In genomic region chr10:124677871-124678565, GRCh38 we compare ENCODE assay signal across 11 cellular contexts.
DNase-seq lines count a peak whose midpoint lies in the region; ATAC-seq, FAIRE-seq and TF ChIP-seq lines count a peak whose summit lies in the region.
"Had no signal": no experiment of that assay in that cellular context is flagged by ENCODE, and none has a peak within 500 bp of the region (broad histone marks: within the 10 kb centered on the region; RNA-seq: fewer than 3 reads in every experiment).

No MANE protein-coding gene starts in this region.

- intact Hi-C loops in right lobe of liver (cut with DNase I) (no loop called here), HepG2 (cut with micrococcal nuclease; ENCODE audit: unreplicated experiment) (no loop called here)
- intact Hi-C loops in dendritic cell treated with granulocyte-macrophage colony-stimulating factor and Interleukin-4, amounts not matched to agents 40 ng/mL and 50 ng/mL, for 4 days (cut with micrococcal nuclease), result no loop called here

- no peak for TF ChIP-seq RAD21 in HepG2 (CRISPR knock-in tag; IDR thresholded peaks at IDR 0.05)

- no peak for TF ChIP-seq CTCF in right lobe of liver (IDR thresholded peaks at IDR 0.05)
- TF ChIP-seq CTCF in HepG2 (CRISPR knock-in tag; IDR thresholded peaks at IDR 0.05), result no peak
- TF ChIP-seq CTCF in upper lobe of left lung (IDR thresholded peaks at IDR 0.05), result no peak

- POLR2A ChIA-PET in HepG2 (lab: Yijun Ruan, JAX), result no interaction called here

- H3K4me3 Mint-ChIP-seq in dendritic cell treated with granulocyte-macrophage colony-stimulating factor and Interleukin-4, amounts not matched to agents 40 ng/mL and 50 ng/mL, for 4 days, result no peak overlapping the region
- no peak overlapping the region for H3K4me3 Mint-ChIP-seq in memory B cell

- in situ Hi-C loops in HepG2 (cut with HindIII; ENCODE audit: extremely low pct_ligation_motif_present, low pct_unique_long_range_greater_than_20kb), result no loop called here

- peaks cover 5% of the 10 kb centered on the region; the same call in 1 of the 2 replicates for H4K20me1 ChIP-seq in HepG2 (ENCODE audit: insufficient read depth, low read length)

- H3K27me3 ChIP-seq in right lobe of liver (no peaks in the 10 kb centered on the region), HepG2 (ENCODE audit: control insufficient read depth in 1 of 2, insufficient read depth in 2 of 2, low read length in 2 of 2) (no peaks in the 10 kb centered on the region), upper lobe of left lung (no peaks in the 10 kb centered on the region)

- no peak overlapping the region for H3K4me2 ChIP-seq in HepG2 (ENCODE audit: low read depth, low read length)

- TF ChIP-seq EP300 in HepG2 (IDR thresholded peaks at IDR 0.05; ENCODE audit: low read depth in 2 of 2, low read length in 2 of 2) (no peak), HepG2 (CRISPR knock-in tag; IDR thresholded peaks at IDR 0.05; ENCODE audit: borderline replicate concordance) (no peak), upper lobe of left lung (IDR thresholded peaks at IDR 0.05) (no peak)

- no TSS peak for BruUV-seq in HepG2 (replicated peaks; lab: Mats Ljungman, UMichigan)

- H3K27me3 Mint-ChIP-seq in dendritic cell treated with granulocyte-macrophage colony-stimulating factor and Interleukin-4, amounts not matched to agents 40 ng/mL and 50 ng/mL, for 4 days, result no peaks in the 10 kb centered on the region
- H3K27me3 Mint-ChIP-seq in memory B cell, result no peaks in the 10 kb centered on the region

- H3K27ac ChIP-seq in right lobe of liver (no peak overlapping the region), HepG2 (ENCODE audit: extremely low read length, insufficient read depth, low read length) (no peak overlapping the region), upper lobe of left lung (peak overlapping the region; percentile 27 to 71 (median 56))

- ATAC-seq in right lobe of liver (no peak), HepG2 (no peak), memory B cell (ENCODE audit: low read depth) (no peak), upper lobe of left lung (ENCODE audit: low FRiP score in 2 of 2) (peak in 1 of 2 donors; percentile 54), HG03135 (IDR thresholded peaks at IDR 0.05; ENCODE audit: unreplicated experiment) (no peak)
- no peak for ATAC-seq in activated CD4-positive, CD25-positive, alpha-beta regulatory T cell treated with anti-CD3 and anti-CD28 coated beads, Interleukin-2, amount 50 U/mL, for 24 hours

- WGBS in right lobe of liver (ENCODE audit: insufficient coverage, low coverage, low lambda C conversion rate, missing lambda C conversion rate), result 83% methylated on average over 5 of the region's 9 CpGs
- WGBS in HepG2 (ENCODE audit: low lambda C conversion rate), result 98% methylated on average over 9 of the region's 9 CpGs
- WGBS in upper lobe of left lung, 2 donors, result 53 to 59% methylated on average over 6 to 9 of the region's 9 CpGs

- H2AFZ ChIP-seq in HepG2 (ENCODE audit: low read length), result no peak overlapping the region

- peaks cover 72% of the 10 kb centered on the region for H3K36me3 Mint-ChIP-seq in dendritic cell treated with granulocyte-macrophage colony-stimulating factor and Interleukin-4, amounts not matched to agents 40 ng/mL and 50 ng/mL, for 4 days (ENCODE audit: low read depth)
- H3K36me3 Mint-ChIP-seq in memory B cell, result peaks cover 27% of the 10 kb centered on the region

- H3K4me3 ChIP-seq in right lobe of liver, result no peak overlapping the region
- H3K4me3 ChIP-seq in HepG2 (replicated peaks in 1 of 3; ENCODE audit: insufficient read depth in 1 of 3, low read depth in 2 of 3, low read length in 3 of 3), result no peak overlapping the region
- no peak overlapping the region for H3K4me3 ChIP-seq in upper lobe of left lung

- H3K9me3 ChIP-seq in right lobe of liver, result no peaks in the 10 kb centered on the region
- no peaks in the 10 kb centered on the region for H3K9me3 ChIP-seq in HepG2 (ENCODE audit: low read length)
- H3K9me3 ChIP-seq in upper lobe of left lung, result no peaks in the 10 kb centered on the region

- peaks cover 2% of the 10 kb centered on the region for H3K79me2 ChIP-seq in HepG2 (ENCODE audit: insufficient read depth, low read length)

- H3K27ac Mint-ChIP-seq in dendritic cell treated with granulocyte-macrophage colony-stimulating factor and Interleukin-4, amounts not matched to agents 40 ng/mL and 50 ng/mL, for 4 days, result peak overlapping the region; percentile 76
- H3K27ac Mint-ChIP-seq in memory B cell, result peak overlapping the region; percentile 79

- TF ChIP-seq POLR2A in right lobe of liver (IDR thresholded peaks at IDR 0.05) (no peak), HepG2 (IDR thresholded peaks at IDR 0.05; ENCODE audit: insufficient read depth in 1 of 2, low read depth in 2 of 2, low read length in 2 of 2) (no peak), upper lobe of left lung (IDR thresholded peaks at IDR 0.05) (peak in 1 of 4 donors; percentile 19)

- H3K9ac ChIP-seq in HepG2 (ENCODE audit: insufficient read depth, low read depth, low read length), result no peak overlapping the region

- CTCF ChIA-PET in HepG2 (lab: Yijun Ruan, JAX; ENCODE audit: low intra/inter-chr PET ratio, low total read pairs), result no interaction called here

- FAIRE-seq in HepG2 (lab: Jason Lieb, UNC), result no peak
- FAIRE-seq: keratinocyte had no signal

- DNase-seq in right lobe of liver, result peak in 2 of 3 donors; percentile 21 to 42
- DNase-seq in HepG2 (ENCODE audit: low spot score), result no peak
- DNase-seq in memory B cell (ENCODE audit: low spot score in 2 of 2), result no peak
- no peak for DNase-seq in upper lobe of left lung
- DNase-seq in NK-92 treated with Interleukin-12 subunit alpha and Interleukin-12 subunit beta, amount 100 ng/mL, for 24 hours (lab: John Stamatoyannopoulos, UW), result no peak
- DNase-seq: aorta, NCI-H187 treated with DMSO at 0.1 percent for 48 hours had no signal

- peaks cover 0 to 8% (median 3%) of the 10 kb centered on the region in 4 donors for H3K36me3 ChIP-seq in right lobe of liver
- H3K36me3 ChIP-seq in HepG2 (replicated peaks in 1 of 2; ENCODE audit: control insufficient read depth in 1 of 2, insufficient read depth in 2 of 2, low read length in 2 of 2), result peaks cover 26 to 59% of the 10 kb centered on the region in 2 experiments
- H3K36me3 ChIP-seq in upper lobe of left lung, result peaks cover 3 to 21% (median 14%) of the 10 kb centered on the region in 4 donors

- H3K4me1 Mint-ChIP-seq in dendritic cell treated with granulocyte-macrophage colony-stimulating factor and Interleukin-4, amounts not matched to agents 40 ng/mL and 50 ng/mL, for 4 days (ENCODE audit: low read depth), result peaks cover 75% of the 10 kb centered on the region
- peaks cover 35% of the 10 kb centered on the region for H3K4me1 Mint-ChIP-seq in memory B cell

- H3K9me3 Mint-ChIP-seq in dendritic cell treated with granulocyte-macrophage colony-stimulating factor and Interleukin-4, amounts not matched to agents 40 ng/mL and 50 ng/mL, for 4 days, result no peaks in the 10 kb centered on the region
- H3K9me3 Mint-ChIP-seq in memory B cell, result no peaks in the 10 kb centered on the region

- H3K4me1 ChIP-seq in right lobe of liver (peaks cover 0 to 24% (median 5%) of the 10 kb centered on the region in 4 donors), HepG2 (ENCODE audit: insufficient read depth, low read length) (peaks cover 14% of the 10 kb centered on the region), upper lobe of left lung (peaks cover 72 to 85% (median 80%) of the 10 kb centered on the region in 4 donors)

TF ChIP-seq in HepG2, 621 proteins besides CTCF, POLR2A, EP300 and RAD21 (continues in another document):
- TF ChIP-seq NONO (IDR thresholded peaks at IDR 0.05), result no peak
- TF ChIP-seq NONO (CRISPR knock-in tag; conservative IDR thresholded peaks at IDR 0.05), result no peak
- TF ChIP-seq SMYD3 (CRISPR knock-in tag; IDR thresholded peaks at IDR 0.05), result no peak
- no peak for TF ChIP-seq NFATC3 (CRISPR knock-in tag; IDR thresholded peaks at IDR 0.05)
- TF ChIP-seq ZNF512B (CRISPR knock-in tag; IDR thresholded peaks at IDR 0.05; ENCODE audit: borderline replicate concordance), result no peak
- TF ChIP-seq ZNF713 (CRISPR knock-in tag; IDR thresholded peaks at IDR 0.05), result no peak
- no peak for TF ChIP-seq NR2C2 (CRISPR knock-in tag; IDR thresholded peaks at IDR 0.05; ENCODE audit: borderline replicate concordance)
- TF ChIP-seq, protein P1, sequence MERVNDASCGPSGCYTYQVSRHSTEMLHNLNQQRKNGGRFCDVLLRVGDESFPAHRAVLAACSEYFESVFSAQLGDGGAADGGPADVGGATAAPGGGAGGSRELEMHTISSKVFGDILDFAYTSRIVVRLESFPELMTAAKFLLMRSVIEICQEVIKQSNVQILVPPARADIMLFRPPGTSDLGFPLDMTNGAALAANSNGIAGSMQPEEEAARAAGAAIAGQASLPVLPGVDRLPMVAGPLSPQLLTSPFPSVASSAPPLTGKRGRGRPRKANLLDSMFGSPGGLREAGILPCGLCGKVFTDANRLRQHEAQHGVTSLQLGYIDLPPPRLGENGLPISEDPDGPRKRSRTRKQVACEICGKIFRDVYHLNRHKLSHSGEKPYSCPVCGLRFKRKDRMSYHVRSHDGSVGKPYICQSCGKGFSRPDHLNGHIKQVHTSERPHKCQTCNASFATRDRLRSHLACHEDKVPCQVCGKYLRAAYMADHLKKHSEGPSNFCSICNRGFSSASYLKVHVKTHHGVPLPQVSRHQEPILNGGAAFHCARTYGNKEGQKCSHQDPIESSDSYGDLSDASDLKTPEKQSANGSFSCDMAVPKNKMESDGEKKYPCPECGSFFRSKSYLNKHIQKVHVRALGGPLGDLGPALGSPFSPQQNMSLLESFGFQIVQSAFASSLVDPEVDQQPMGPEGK (CRISPR knock-in tag; IDR thresholded peaks at IDR 0.05), result no peak
- TF ChIP-seq NFIB (CRISPR knock-in tag; IDR thresholded peaks at IDR 0.05; ENCODE audit: borderline replicate concordance), result no peak

Comparison
In these comparisons a context has a peak if more than half of its experiments do, and no peak if none do; other contexts are left out.
1. DNase-seq: peak in right lobe of liver (2 of 3); none in HepG2 (single experiment), memory B cell (0 of 2), upper lobe of left lung (0 of 2) and NK-92 treated with Interleukin-12 subunit alpha and Interleukin-12 subunit beta, amount 100 ng/mL, for 24 hours (single experiment).
2. H3K27ac ChIP-seq: peak in upper lobe of left lung (4 of 4); none in right lobe of liver (0 of 3) and HepG2 (single experiment).